23 cellular contexts compared by ENCODE assay signal in the genomic region with DNA sequence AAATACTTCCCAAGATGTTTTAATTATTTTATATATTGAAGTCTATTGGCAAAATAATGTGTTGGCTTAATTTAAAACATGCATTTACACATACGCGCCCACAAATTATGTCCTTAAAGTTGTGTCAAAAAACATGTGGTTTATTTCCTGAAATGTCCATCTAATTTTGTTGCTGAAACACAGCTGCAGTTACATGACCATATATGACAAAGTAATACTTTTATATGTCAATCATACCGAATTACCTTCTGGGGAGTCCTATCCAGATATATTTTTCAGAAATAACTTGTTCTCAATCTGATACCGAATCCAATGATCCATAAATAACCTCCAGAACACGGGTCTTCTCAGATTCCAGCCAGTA. TPM values are rescaled to one million over a fixed set of nuclear protein-coding genes. Genes with fewer than 3 reads are reported as not detected.
A peak's percentile ranks its signal among the peaks of the same experiment; 100 is the strongest.
DNase-seq lines count a peak whose midpoint lies in the region; ATAC-seq and TF ChIP-seq lines count a peak whose summit lies in the region.
"Had no signal": no experiment of that assay in that cellular context is flagged by ENCODE, and none has a peak within 500 bp of the region (broad histone marks: within the 10 kb centered on the region; RNA-seq: fewer than 3 reads in every experiment).

No MANE protein-coding gene starts in this region.

- no peak overlapping the region for H2AFZ ChIP-seq in HCT116 (ENCODE audit: low read depth, low read length, poor library complexity, severe bottlenecking)

- H3K9me3 Mint-ChIP-seq in osteocyte (ENCODE audit: unreplicated experiment) = peaks cover 4% of the 10 kb centered on the region
- H3K9me3 Mint-ChIP-seq: activated CD8-positive, alpha-beta T cell treated with anti-CD3 and anti-CD28 coated beads for 36 hours; activated naive CD4-positive, alpha-beta T cell treated with anti-CD3 and anti-CD28 coated beads, Interleukin-2, amount 50 U/mL, for 24 hours; activated T-helper 2 cell treated with anti-CD3 and anti-CD28 coated beads, Interferon-gamma antibody, Interleukin-2, Interleukin-4, amounts not matched to agents 10 μg/mL and 5 μg/mL and 100 μg/mL, durations not matched to agents 14 hours and 24 hours and 36 hours; dendritic cell treated with granulocyte-macrophage colony-stimulating factor and Interleukin-4, amounts not matched to agents 40 ng/mL and 50 ng/mL, for 4 days had no signal

- H3K9me3 ChIP-seq in HCT116 (ENCODE audit: control insufficient read depth in 1 of 2, insufficient read depth in 1 of 2, low read depth in 1 of 2, low read length in 2 of 2) (no peaks in the 10 kb centered on the region), SJSA1 (replicated peaks) (no peaks in the 10 kb centered on the region)
- H3K9me3 ChIP-seq: right lobe of liver, testis had no signal

- TF ChIP-seq POLR2A in HCT116 (IDR thresholded peaks at IDR 0.05; ENCODE audit: borderline replicate concordance, extremely low read depth, insufficient read depth, insufficient read length) = no peak

- H3K4me1 Mint-ChIP-seq in osteocyte (ENCODE audit: unreplicated experiment) = peaks cover 55% of the 10 kb centered on the region
- H3K4me1 Mint-ChIP-seq: activated naive CD4-positive, alpha-beta T cell treated with anti-CD3 and anti-CD28 coated beads, Interleukin-2, amount 50 U/mL, for 24 hours had no signal

- H3K4me2 ChIP-seq in HCT116 (ENCODE audit: low read length) = peak overlapping the region; percentile 29; the same call in 1 of the 2 replicates

- peak overlapping the region; percentile 68 for H3K4me3 Mint-ChIP-seq in osteocyte (ENCODE audit: unreplicated experiment)
- H3K4me3 Mint-ChIP-seq: activated CD8-positive, alpha-beta T cell treated with anti-CD3 and anti-CD28 coated beads for 36 hours; activated naive CD4-positive, alpha-beta T cell treated with anti-CD3 and anti-CD28 coated beads, Interleukin-2, amount 50 U/mL, for 24 hours; dendritic cell treated with granulocyte-macrophage colony-stimulating factor and Interleukin-4, amounts not matched to agents 40 ng/mL and 50 ng/mL, for 4 days had no signal

- peak overlapping the region; percentile 96 for H3K27ac Mint-ChIP-seq in osteocyte (ENCODE audit: unreplicated experiment)
- H3K27ac Mint-ChIP-seq: activated CD8-positive, alpha-beta T cell treated with anti-CD3 and anti-CD28 coated beads for 36 hours; activated naive CD4-positive, alpha-beta T cell treated with anti-CD3 and anti-CD28 coated beads, Interleukin-2, amount 50 U/mL, for 24 hours; activated T-helper 2 cell treated with anti-CD3 and anti-CD28 coated beads, Interferon-gamma antibody, Interleukin-2, Interleukin-4, amounts not matched to agents 10 μg/mL and 5 μg/mL and 100 μg/mL, durations not matched to agents 14 hours and 24 hours and 36 hours; dendritic cell treated with granulocyte-macrophage colony-stimulating factor and Interleukin-4, amounts not matched to agents 40 ng/mL and 50 ng/mL, for 4 days; progenitor cell of endocrine pancreas had no signal

- peaks cover 5 to 30% of the 10 kb centered on the region in 2 experiments; a peak in 3 of 4 replicates for H3K4me1 ChIP-seq in HCT116 (ENCODE audit: control insufficient read depth in 1 of 2, insufficient read depth in 2 of 2, low read length in 2 of 2)
- peaks cover 19% of the 10 kb centered on the region for H3K4me1 ChIP-seq in SJSA1 (replicated peaks)
- H3K4me1 ChIP-seq: right lobe of liver, testis had no signal

- no TSS peak for BruUV-seq in HCT116 (replicated peaks; lab: Mats Ljungman, UMichigan)

- CTCF ChIA-PET in HCT116 (lab: Charles Lee) = no interaction called here

- TF ChIP-seq RAD21 in HCT116 (IDR thresholded peaks at IDR 0.05; ENCODE audit: low read depth) = no peak

- H3K27me3 Mint-ChIP-seq in osteocyte (ENCODE audit: unreplicated experiment) = no peaks in the 10 kb centered on the region
- H3K27me3 Mint-ChIP-seq: activated CD8-positive, alpha-beta T cell treated with anti-CD3 and anti-CD28 coated beads for 36 hours had no signal

- H3K79me2 ChIP-seq in HCT116 (ENCODE audit: insufficient read depth, low read length) = no peaks in the 10 kb centered on the region

- POLR2A ChIA-PET in HCT116 (lab: Charles Lee) = no interaction called here

- H3K4me3 ChIP-seq in HCT116 (replicated peaks in 1 of 2; ENCODE audit: low read depth in 1 of 2, low read length in 2 of 2) = no peak overlapping the region
- no peak overlapping the region for H3K4me3 ChIP-seq in SJSA1
- H3K4me3 ChIP-seq: right lobe of liver, testis had no signal

- intact Hi-C loops in HCT116 (cut with micrococcal nuclease) = no loop called here

- ATAC-seq in HCT116 (no peak), esophagus mucosa (no peak), HG02759 (IDR thresholded peaks at IDR 0.05; ENCODE audit: unreplicated experiment) (no peak)
- ATAC-seq: activated CD8-positive, alpha-beta T cell treated with anti-CD3 and anti-CD28 coated beads for 36 hours; right lobe of liver had no signal

- peaks cover 14% of the 10 kb centered on the region for H3K36me3 Mint-ChIP-seq in osteocyte (ENCODE audit: unreplicated experiment)
- H3K36me3 Mint-ChIP-seq: activated naive CD4-positive, alpha-beta T cell treated with anti-CD3 and anti-CD28 coated beads, Interleukin-2, amount 50 U/mL, for 24 hours had no signal

- H3K36me3 ChIP-seq in HCT116 (ENCODE audit: control insufficient read depth in 1 of 2, insufficient read depth in 2 of 2, low read length in 2 of 2) (no peaks in the 10 kb centered on the region), SJSA1 (no peaks in the 10 kb centered on the region)
- H3K36me3 ChIP-seq: right lobe of liver had no signal

- H4K20me1 ChIP-seq in HCT116 (ENCODE audit: insufficient read depth) = no peaks in the 10 kb centered on the region

- H3K27me3 ChIP-seq in HCT116 (ENCODE audit: insufficient read depth, low read length) (no peaks in the 10 kb centered on the region), SJSA1 (replicated peaks) (no peaks in the 10 kb centered on the region)
- H3K27me3 ChIP-seq: right lobe of liver, testis had no signal

- H3K27ac ChIP-seq in HCT116 (ENCODE audit: low read depth, low read length) (no peak overlapping the region), SJSA1 (peak overlapping the region; percentile 86)
- H3K27ac ChIP-seq: right lobe of liver, RWPE1, testis had no signal

- no peak for TF ChIP-seq CTCF in HCT116 (IDR thresholded peaks at IDR 0.05 in 2 of 3, conservative IDR thresholded peaks at IDR 0.05 in 1 of 3; ENCODE audit: borderline replicate concordance in 1 of 3, insufficient read depth in 1 of 3, low read depth in 2 of 3, low read length in 2 of 3)
- TF ChIP-seq CTCF in osteocyte (IDR thresholded peaks at IDR 0.05) = no peak

- RAD21 ChIA-PET in HCT116 (lab: Charles Lee; ENCODE audit: low non-redundant PET in 1 of 2, low total read pairs in 2 of 2, uncharacterized antibody in 2 of 2, unreplicated experiment in 2 of 2) = no interaction called here

- no peaks in the 10 kb centered on the region; the same call in 1 of the 2 replicates for H3K9me2 ChIP-seq in HCT116 (ENCODE audit: insufficient read depth)

- DNase-seq in HCT116 (ENCODE audit: low read depth, low spot score) (no peak), SJSA1 (ENCODE audit: low read depth in 1 of 2, low spot score in 2 of 2) (no peak), fibroblast of gingiva (ENCODE audit: low read depth) (peak; percentile 14), osteocyte (ENCODE audit: extremely low spot score, unreplicated experiment) (no peak), globus pallidus (ENCODE audit: low spot score) (no peak), NCI-H510A treated with DMSO at 0.1 percent for 48 hours (lab: John Stamatoyannopoulos, UW) (no peak)
- DNase-seq: activated CD4-positive, alpha-beta T cell treated with anti-CD3 and anti-CD28 coated beads for 1 hour; activated CD8-positive, alpha-beta T cell treated with anti-CD3 and anti-CD28 coated beads for 36 hours; caudate nucleus; NCI-H1092; NCI-H187 treated with DMSO at 0.1 percent for 48 hours; right lobe of liver; stimulated activated naive CD4-positive, alpha-beta T cell treated with Interleukin-2 at 50 U/mL for 16 hours; T-helper 2 cell; testis had no signal

- H3K9ac ChIP-seq in HCT116 (ENCODE audit: low read length) = no peak overlapping the region

TF ChIP-seq in HCT116, 20 proteins besides CTCF, POLR2A, EP300 and RAD21 (continues in another document):
- TF ChIP-seq EGR1 (IDR thresholded peaks at IDR 0.05; ENCODE audit: low read depth) (no peak), YY1 (IDR thresholded peaks at IDR 0.05; ENCODE audit: extremely low read depth, insufficient replicate concordance, low read depth, low read length) (no peak), SIN3A (IDR thresholded peaks at IDR 0.05; ENCODE audit: low read depth) (no peak), EZH2phosphoT487 (IDR thresholded peaks at IDR 0.05; ENCODE audit: borderline replicate concordance) (no peak), TCF7L2 (IDR thresholded peaks at IDR 0.05; ENCODE audit: borderline replicate concordance, extremely low read depth, insufficient read depth, insufficient read length) (no peak), SP1 (IDR thresholded peaks at IDR 0.05; ENCODE audit: low read depth) (no peak), REST (IDR thresholded peaks at IDR 0.05; ENCODE audit: low read depth) (no peak), ZFX (IDR thresholded peaks at IDR 0.05) (no peak)

RNA-seq across cellular contexts. Expression of gene SCG2, which starts 2.5 kb away (rescaled TPM):
- total RNA-seq in HCT116 (2021; ENCODE audit: unreplicated experiment) = 19.8 TPM
- polyA plus RNA-seq in HCT116 (2012) = 12.7 and 15.5 TPM in 2 replicates
- total RNA-seq in SJSA1 (2014; rRNA removed; shearing (Covaris generic)) = 5.0 and 6.2 TPM in 2 replicates
- total RNA-seq in osteocyte = 132 and 134 TPM in 2 replicates
- total RNA-seq in esophagus mucosa = 0.12 TPM
- total RNA-seq: activated CD8-positive, alpha-beta T cell treated with anti-CD3 and anti-CD28 coated beads for 36 hours; activated T-helper 2 cell treated with anti-CD3 and anti-CD28 coated beads, Interferon-gamma antibody, Interleukin-2, Interleukin-4, amounts not matched to agents 10 μg/mL and 5 μg/mL and 100 μg/mL, durations not matched to agents 14 hours and 24 hours and 36 hours; lung microvascular endothelial cell; right lobe of liver had no signal
